In the genomic region with DNA sequence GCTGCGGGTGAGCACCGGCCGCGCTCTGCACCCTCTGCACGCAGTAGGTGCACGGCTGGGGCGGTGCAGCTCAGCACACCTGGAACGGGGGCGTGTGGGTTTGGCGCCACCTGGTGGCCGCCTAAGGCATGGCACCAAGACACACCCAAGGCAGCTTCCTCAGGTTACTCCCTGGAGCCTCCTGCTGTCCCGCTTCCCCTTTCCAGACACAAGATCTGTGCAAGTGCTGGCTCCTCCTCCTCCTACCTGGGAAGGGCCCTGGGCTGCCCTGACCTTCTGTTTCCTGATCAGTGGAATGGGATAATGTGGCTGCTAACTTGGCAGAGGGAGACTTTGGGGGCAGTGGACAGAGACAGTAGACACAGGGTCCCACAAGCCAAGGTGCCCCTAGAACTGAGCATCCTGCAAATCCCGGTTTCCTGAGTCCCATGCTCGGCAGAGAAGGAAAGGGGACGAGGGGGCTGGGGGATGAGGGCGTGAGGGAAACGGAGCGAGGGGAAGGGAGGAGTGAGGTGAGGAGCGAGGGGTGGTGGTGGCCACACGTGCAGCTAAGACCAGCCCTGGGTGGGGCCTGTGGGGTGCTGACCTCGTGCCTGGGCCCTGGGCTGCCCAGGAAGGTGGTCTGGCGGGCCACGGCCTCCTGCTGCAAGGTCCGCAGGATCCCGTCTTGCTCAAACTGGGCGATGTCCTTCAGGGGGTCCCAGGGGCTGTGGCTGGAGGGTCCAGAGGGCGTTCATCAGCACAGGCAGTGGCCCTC, we compare ENCODE assay signal across 7 cellular contexts. TPM values are rescaled to one million over a fixed set of nuclear protein-coding genes. Genes with fewer than 3 reads are reported as not detected.
DNase-seq lines count a peak whose midpoint lies in the region; ATAC-seq, FAIRE-seq and TF ChIP-seq lines count a peak whose summit lies in the region.

No MANE protein-coding gene starts in this region.

- DNase-seq in GM12891 (ENCODE audit: insufficient read length, low spot score) (peak; percentile 97), NOMO-1 treated with DMSO at 0.1 percent for 48 hours (lab: John Stamatoyannopoulos, UW; ENCODE audit: unreplicated experiment) (peak; percentile 39), epithelial cell of proximal tubule (ENCODE audit: low read depth) (no peak)
- DNase-seq in activated CD8-positive, alpha-beta memory T cell treated with anti-CD3 and anti-CD28 coated beads, Interleukin-2, amount 50 U/mL, for 24 hours (ENCODE audit: extremely low read depth), result peak; percentile 20
- peak; percentile 38 to 79 (median 66) for DNase-seq in naive thymus-derived CD4-positive, alpha-beta T cell
- DNase-seq in stimulated activated naive B cell treated with anti-CD40 and anti-IgM and Interleukin-4, amounts not matched to agents 10 μg/mL and 1 μg/mL and 100 μg/mL, for 72 hours, result peak; percentile 54

- no peaks in the 10 kb centered on the region for H3K36me3 Mint-ChIP-seq in naive thymus-derived CD4-positive, alpha-beta T cell
- no peaks in the 10 kb centered on the region for H3K36me3 Mint-ChIP-seq in stimulated activated naive B cell treated with anti-CD40 and anti-IgM and Interleukin-4, amounts not matched to agents 10 μg/mL and 1 μg/mL and 100 μg/mL, for 72 hours

- no peaks in the 10 kb centered on the region for H3K9me3 Mint-ChIP-seq in naive thymus-derived CD4-positive, alpha-beta T cell
- no peaks in the 10 kb centered on the region for H3K9me3 Mint-ChIP-seq in stimulated activated naive B cell treated with anti-CD40 and anti-IgM and Interleukin-4, amounts not matched to agents 10 μg/mL and 1 μg/mL and 100 μg/mL, for 72 hours

- peak; percentile 96 for TF ChIP-seq CTCF in epithelial cell of proximal tubule (conservative IDR thresholded peaks at IDR 0.05; ENCODE audit: low read depth, low read length)

- H3K4me1 ChIP-seq in naive thymus-derived CD4-positive, alpha-beta T cell (ENCODE audit: control insufficient read depth in 2 of 2, insufficient read depth in 2 of 2, low read length in 2 of 2), result no peaks in the 10 kb centered on the region

- H3K27ac ChIP-seq in naive thymus-derived CD4-positive, alpha-beta T cell (ENCODE audit: low read depth, low read length), result no peak overlapping the region

- peak; percentile 96 for FAIRE-seq in GM12891 (lab: Jason Lieb, UNC)

- H3K4me3 Mint-ChIP-seq in naive thymus-derived CD4-positive, alpha-beta T cell, result no peak overlapping the region
- H3K4me3 Mint-ChIP-seq in stimulated activated naive B cell treated with anti-CD40 and anti-IgM and Interleukin-4, amounts not matched to agents 10 μg/mL and 1 μg/mL and 100 μg/mL, for 72 hours, result no peak overlapping the region

- TF ChIP-seq POLR2A in GM12891 (IDR thresholded peaks at IDR 0.05; ENCODE audit: low read depth, low read length), result no peak

- peak overlapping the region in 1 of 9 donors; percentile 26 for H3K27ac Mint-ChIP-seq in naive thymus-derived CD4-positive, alpha-beta T cell
- H3K27ac Mint-ChIP-seq in stimulated activated naive B cell treated with anti-CD40 and anti-IgM and Interleukin-4, amounts not matched to agents 10 μg/mL and 1 μg/mL and 100 μg/mL, for 72 hours, result no peak overlapping the region

- POLR2A ChIA-PET in naive thymus-derived CD4-positive, alpha-beta T cell (lab: Charles Lee), result interaction anchor here (1.2 kb wide), 1 partner anchor 100 kb away, joined by 4 read pairs; the partner anchor contains the start of gene NAP1L4

- peaks cover 0 to 16% (median 0%) of the 10 kb centered on the region in 7 donors for H3K4me1 Mint-ChIP-seq in naive thymus-derived CD4-positive, alpha-beta T cell
- H3K4me1 Mint-ChIP-seq in stimulated activated naive B cell treated with anti-CD40 and anti-IgM and Interleukin-4, amounts not matched to agents 10 μg/mL and 1 μg/mL and 100 μg/mL, for 72 hours, result peaks cover 4 to 13% of the 10 kb centered on the region in 2 donors

- no peaks in the 10 kb centered on the region for H3K27me3 ChIP-seq in naive thymus-derived CD4-positive, alpha-beta T cell (ENCODE audit: control insufficient read depth in 2 of 2, insufficient read depth in 2 of 2, low read length in 2 of 2)

- H3K4me3 ChIP-seq in epithelial cell of proximal tubule (ENCODE audit: low read depth, low read length), result no peak overlapping the region
- H3K4me3 ChIP-seq in naive thymus-derived CD4-positive, alpha-beta T cell (ENCODE audit: low read length), result no peak overlapping the region

- intact Hi-C loops in naive thymus-derived CD4-positive, alpha-beta T cell (cut with micrococcal nuclease), result loop anchor here (1.0 to 5.0 kb wide), 10 partner anchors 55 to 665 kb away; no protein-coding TSS in a partner anchor

- no peaks in the 10 kb centered on the region for H3K36me3 ChIP-seq in naive thymus-derived CD4-positive, alpha-beta T cell (ENCODE audit: control insufficient read depth in 2 of 3, insufficient read depth in 3 of 3, low read length in 3 of 3)

- CTCF ChIA-PET in naive thymus-derived CD4-positive, alpha-beta T cell (lab: Charles Lee), result interaction anchor here (0.7 to 4.6 kb wide), 16 partner anchors 10 to 664 kb away, joined by 3 to 64 read pairs (median 4); no protein-coding TSS in a partner anchor

- H3K27me3 Mint-ChIP-seq in naive thymus-derived CD4-positive, alpha-beta T cell, result peaks cover 0 to 4% (median 0%) of the 10 kb centered on the region in 5 donors
- H3K27me3 Mint-ChIP-seq in stimulated activated naive B cell treated with anti-CD40 and anti-IgM and Interleukin-4, amounts not matched to agents 10 μg/mL and 1 μg/mL and 100 μg/mL, for 72 hours, result peaks cover 18% of the 10 kb centered on the region in 2 donors

- H3K9me3 ChIP-seq in naive thymus-derived CD4-positive, alpha-beta T cell (ENCODE audit: control insufficient read depth in 2 of 3, low read length in 3 of 3), result no peaks in the 10 kb centered on the region

- ATAC-seq in HG03342 (IDR thresholded peaks at IDR 0.05; ENCODE audit: unreplicated experiment), result peak; percentile 71
- ATAC-seq in naive thymus-derived CD4-positive, alpha-beta T cell, result peak; percentile 87
- ATAC-seq in stimulated activated naive B cell treated with anti-CD40 and anti-IgM and Interleukin-4, amounts not matched to agents 10 μg/mL and 1 μg/mL and 100 μg/mL, for 72 hours (replicated peaks), result peak; percentile 88

TF ChIP-seq in GM12891, 5 proteins besides CTCF, POLR2A, EP300 and RAD21:
- TF ChIP-seq TAF1 (IDR thresholded peaks at IDR 0.05; ENCODE audit: low read depth, low read length), result no peak
- 0 out of 2 replicates have a peak, but pooled peaks have one; percentile 27 for TF ChIP-seq SPI1 (IDR thresholded peaks at IDR 0.05; ENCODE audit: low read depth, low read length)

RNA-seq across cellular contexts. Expression of gene CARS1, which starts 34.8 kb away (rescaled TPM):
- polyA plus RNA-seq in GM12891 (2012; ENCODE audit: low read depth, missing spikeins), result 29.5 TPM
- total RNA-seq in epithelial cell of proximal tubule, result 32.9 and 61.6 TPM in 2 replicates
- 10 to 100 TPM; 27.8 to 70.4 (median 53.7) TPM for total RNA-seq in naive thymus-derived CD4-positive, alpha-beta T cell
- polyA plus RNA-seq in naive thymus-derived CD4-positive, alpha-beta T cell, result 10 to 100 TPM; 23.9 to 30.8 TPM
